In the genomic region with DNA sequence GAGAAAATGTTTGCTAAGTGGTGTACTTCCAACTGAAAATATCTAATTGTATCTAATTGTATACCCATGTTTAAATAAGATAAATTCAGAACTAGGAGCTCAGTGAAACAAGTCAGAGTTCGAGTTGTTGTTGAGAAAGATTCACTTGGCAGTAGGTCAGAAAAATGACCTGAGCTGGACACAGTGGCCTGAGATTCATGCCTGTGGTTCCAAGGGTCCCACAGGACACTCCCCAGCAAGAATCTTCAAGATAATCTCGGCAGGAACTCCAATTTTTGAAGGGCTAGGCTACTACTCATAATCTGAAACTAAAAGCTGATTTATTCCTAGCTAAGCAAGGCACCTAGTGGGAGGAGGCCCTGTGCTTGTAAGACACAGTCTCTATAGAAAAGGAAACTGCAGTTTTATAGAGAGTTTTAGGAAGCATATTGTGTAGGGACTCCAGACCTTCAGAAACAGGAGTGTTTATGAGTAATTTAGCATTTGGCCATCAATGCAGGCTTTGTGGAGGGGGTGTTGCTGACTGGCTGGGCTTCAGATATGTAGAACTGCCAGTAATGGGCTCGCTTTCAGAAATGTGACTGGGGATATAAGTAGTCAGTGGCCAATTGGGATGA, we compare ENCODE assay signal across 11 cellular contexts.
DNase-seq lines count a peak whose midpoint lies in the region; ATAC-seq and TF ChIP-seq lines count a peak whose summit lies in the region.
"Had no signal": no experiment of that assay in that cellular context is flagged by ENCODE, and none has a peak within 500 bp of the region (broad histone marks: within the 10 kb centered on the region; RNA-seq: fewer than 3 reads in every experiment).

No MANE protein-coding gene starts in this region.

- no peak for TF ChIP-seq CTCF in fibroblast of mammary gland (conservative IDR thresholded peaks at IDR 0.05; ENCODE audit: control insufficient read depth, insufficient read depth, low read depth, low read length)

- intact Hi-C loops in posterior cingulate gyrus (cut with DNase I), result no loop called here

- in situ Hi-C loops in KBM-7 (cut with MboI; ENCODE audit: low pct_unique_long_range_greater_than_20kb, low sequenced_read_pairs), result no loop called here

- no peak overlapping the region for H3K4me3 ChIP-seq in fibroblast of mammary gland (ENCODE audit: control insufficient read depth, low read depth, low read length)

- ATAC-seq in GM18508 (IDR thresholded peaks at IDR 0.05; ENCODE audit: insufficient read depth, unreplicated experiment), result peak; percentile 44
- peak; percentile 61 for ATAC-seq in GM21390 (IDR thresholded peaks at IDR 0.05; ENCODE audit: unreplicated experiment)
- peak; percentile 58 for ATAC-seq in HG03342 (IDR thresholded peaks at IDR 0.05; ENCODE audit: unreplicated experiment)

- DNase-seq in fibroblast of mammary gland (ENCODE audit: low read depth) (peak; percentile 34), NCI-H1694 (lab: John Stamatoyannopoulos, UW) (no peak), KBM-7 (no peak), posterior cingulate gyrus (no peak), HuH-7.5 (ENCODE audit: low spot score) (no peak)
- DNase-seq: amniotic stem cell, NCI-H446, trophoblast cell had no signal
